In genomic region chr11:126210871-126211235, GRCh38 we compare ENCODE assay signal across 8 cellular contexts. TPM values are rescaled to one million over a fixed set of nuclear protein-coding genes. Genes with fewer than 3 reads are reported as not detected.
DNase-seq lines count a peak whose midpoint lies in the region; ATAC-seq lines count a peak whose summit lies in the region.

No MANE protein-coding gene starts in this region.

- H3K27ac Mint-ChIP-seq in activated CD8-positive, alpha-beta T cell treated with anti-CD3 and anti-CD28 coated beads, Interleukin-2, amount 10 ng/mL, durations not matched to agents 7 days and 5 days = peak overlapping the region; percentile 93

- ATAC-seq in activated CD8-positive, alpha-beta T cell treated with anti-CD3 and anti-CD28 coated beads, Interleukin-2, amount 10 ng/mL, durations not matched to agents 7 days and 5 days = no peak
- ATAC-seq in HG03457 (IDR thresholded peaks at IDR 0.05; ENCODE audit: unreplicated experiment) (no peak), GM18520 (IDR thresholded peaks at IDR 0.05; ENCODE audit: unreplicated experiment) (no peak)

- H3K4me3 Mint-ChIP-seq in activated CD8-positive, alpha-beta T cell treated with anti-CD3 and anti-CD28 coated beads, Interleukin-2, amount 10 ng/mL, durations not matched to agents 7 days and 5 days = peak overlapping the region; percentile 98

- H3K9me3 Mint-ChIP-seq in activated CD8-positive, alpha-beta T cell treated with anti-CD3 and anti-CD28 coated beads, Interleukin-2, amount 10 ng/mL, durations not matched to agents 7 days and 5 days (ENCODE audit: insufficient read depth) = no peaks in the 10 kb centered on the region

- peak; percentile 32 for DNase-seq in NCI-H748 (lab: John Stamatoyannopoulos, UW; ENCODE audit: unreplicated experiment)
- DNase-seq in NCI-H748 treated with DMSO at 0.1 percent for 48 hours (lab: John Stamatoyannopoulos, UW) = no peak
- DNase-seq in activated CD8-positive, alpha-beta T cell treated with anti-CD3 and anti-CD28 coated beads, Interleukin-2, amount 10 ng/mL, durations not matched to agents 7 days and 5 days = no peak
- no peak for DNase-seq in NCI-H1694 (lab: John Stamatoyannopoulos, UW)

- CTCF ChIA-PET in activated CD8-positive, alpha-beta T cell treated with anti-CD3 and anti-CD28 coated beads, Interleukin-2, amount 10 ng/mL, durations not matched to agents 7 days and 5 days (lab: Charles Lee) = no interaction called here

- H3K4me1 ChIP-seq in subcutaneous abdominal adipose tissue (ENCODE audit: control insufficient read depth in 5 of 5, insufficient read depth in 5 of 5, low read length in 5 of 5) = peaks cover 2 to 34% (median 28%) of the 10 kb centered on the region in 5 donors

- no peaks in the 10 kb centered on the region for H3K27me3 ChIP-seq in subcutaneous abdominal adipose tissue (ENCODE audit: control insufficient read depth in 5 of 5, insufficient read depth in 4 of 5, low read length in 5 of 5)

- peaks cover 3 to 27% (median 21%) of the 10 kb centered on the region in 5 donors for H3K36me3 ChIP-seq in subcutaneous abdominal adipose tissue (ENCODE audit: control insufficient read depth in 5 of 5, insufficient read depth in 5 of 5, low read length in 5 of 5)

- peaks cover 30% of the 10 kb centered on the region for H3K4me1 Mint-ChIP-seq in activated CD8-positive, alpha-beta T cell treated with anti-CD3 and anti-CD28 coated beads, Interleukin-2, amount 10 ng/mL, durations not matched to agents 7 days and 5 days (ENCODE audit: low read depth)

- H3K9me3 ChIP-seq in iPS-18c (ENCODE audit: control insufficient read depth, insufficient read depth, low read length) = no peaks in the 10 kb centered on the region
- no peaks in the 10 kb centered on the region for H3K9me3 ChIP-seq in subcutaneous abdominal adipose tissue (ENCODE audit: control insufficient read depth in 5 of 5, low read length in 5 of 5)

- H3K36me3 Mint-ChIP-seq in activated CD8-positive, alpha-beta T cell treated with anti-CD3 and anti-CD28 coated beads, Interleukin-2, amount 10 ng/mL, durations not matched to agents 7 days and 5 days (ENCODE audit: low read depth) = peaks cover 30% of the 10 kb centered on the region

- H3K27ac ChIP-seq in subcutaneous abdominal adipose tissue (ENCODE audit: low read depth, low read length) = peak overlapping the region; percentile 76

- H3K27me3 Mint-ChIP-seq in activated CD8-positive, alpha-beta T cell treated with anti-CD3 and anti-CD28 coated beads, Interleukin-2, amount 10 ng/mL, durations not matched to agents 7 days and 5 days (ENCODE audit: low read depth) = no peaks in the 10 kb centered on the region

- POLR2A ChIA-PET in activated CD8-positive, alpha-beta T cell treated with anti-CD3 and anti-CD28 coated beads, Interleukin-2, amount 10 ng/mL, durations not matched to agents 7 days and 5 days (lab: Charles Lee) = interaction anchor here (0.6 to 2.2 kb wide), 5 partner anchors 10 to 323 kb away, joined by 3 to 8 read pairs (median 3); partner anchors contain the start of gene HYLS1

- H3K4me3 ChIP-seq in iPS-18c (ENCODE audit: insufficient read depth, low read depth, low read length) (peak overlapping the region; percentile 73), subcutaneous abdominal adipose tissue (ENCODE audit: low read depth in 1 of 5, low read length in 5 of 5) (peak overlapping the region; percentile 84 to 100 (median 91))

- peak overlapping the region; percentile 75 to 98 (median 91) for H3K9ac ChIP-seq in subcutaneous abdominal adipose tissue (ENCODE audit: low read length in 5 of 5)

RNA-seq across cellular contexts. Expression of gene RPUSD4, which starts 0.6 kb away (rescaled TPM):
- total RNA-seq in activated CD8-positive, alpha-beta T cell treated with anti-CD3 and anti-CD28 coated beads, Interleukin-2, amount 10 ng/mL, durations not matched to agents 7 days and 5 days = 10 to 100 TPM; 31.6 to 32.1 TPM

RNA-seq across cellular contexts. Expression of gene FAM118B, which starts 0.7 kb away (rescaled TPM):
- 10 to 100 TPM; 11.8 to 12.8 TPM for total RNA-seq in activated CD8-positive, alpha-beta T cell treated with anti-CD3 and anti-CD28 coated beads, Interleukin-2, amount 10 ng/mL, durations not matched to agents 7 days and 5 days

RNA-seq across cellular contexts. Expression of gene SRPRA, which starts 57.8 kb away (rescaled TPM):
- 100 to 1,000 TPM in 1 of 2 experiments, 10 to 100 TPM in 1; 99.0 to 103 TPM for total RNA-seq in activated CD8-positive, alpha-beta T cell treated with anti-CD3 and anti-CD28 coated beads, Interleukin-2, amount 10 ng/mL, durations not matched to agents 7 days and 5 days

RNA-seq across cellular contexts. Expression of gene FOXRED1, which starts 58.1 kb away (rescaled TPM):
- total RNA-seq in activated CD8-positive, alpha-beta T cell treated with anti-CD3 and anti-CD28 coated beads, Interleukin-2, amount 10 ng/mL, durations not matched to agents 7 days and 5 days = 10 to 100 TPM; 46.5 to 50.4 TPM
